Comparison of ENCODE assay signal across 21 cellular contexts in genomic region chr6:105495515-105495914, GRCh38.
A peak's percentile ranks its signal among the peaks of the same experiment; 100 is the strongest.
DNase-seq lines count a peak whose midpoint lies in the region; ATAC-seq, FAIRE-seq and TF ChIP-seq lines count a peak whose summit lies in the region.
"Had no signal": no experiment of that assay in that cellular context is flagged by ENCODE, and none has a peak within 500 bp of the region (broad histone marks: within the 10 kb centered on the region; RNA-seq: fewer than 3 reads in every experiment).

No MANE protein-coding gene starts in this region.

- H3K4me1 ChIP-seq in adrenal gland (replicated peaks in 1 of 2) = peaks cover 13 to 26% of the 10 kb centered on the region in 2 donors
- H3K4me1 ChIP-seq: colonic mucosa had no signal

- no peaks in the 10 kb centered on the region for H3K36me3 ChIP-seq in adrenal gland (replicated peaks in 1 of 2)
- H3K36me3 ChIP-seq: colonic mucosa, vagina had no signal

- H3K9me3 ChIP-seq in adrenal gland (replicated peaks in 1 of 3) = no peaks in the 10 kb centered on the region
- H3K9me3 ChIP-seq: A549, colonic mucosa, vagina had no signal

- no peak for TF ChIP-seq POLR2A in adrenal gland (IDR thresholded peaks at IDR 0.05)

- 88 to 93% (median 90%) methylated on average over 6 of the region's 6 CpGs for WGBS in adrenal gland, 4 donors

- H3K27me3 ChIP-seq in adrenal gland = no peaks in the 10 kb centered on the region
- H3K27me3 ChIP-seq: colonic mucosa, vagina had no signal

- DNase-seq in GM12865 (ENCODE audit: low read depth) (peak; percentile 70), KG1 (lab: John Stamatoyannopoulos, UW) (no peak), adrenal gland (no peak), SKM-1 treated with dmso at 0.1 percent for 144 hours (lab: John Stamatoyannopoulos, UW; ENCODE audit: unreplicated experiment) (no peak), D721Med (ENCODE audit: insufficient read length, low spot score) (no peak)
- DNase-seq: activated CD4-positive, alpha-beta T cell treated with anti-CD3 and anti-CD28 coated beads for 36 hours; activated naive CD4-positive, alpha-beta T cell; colonic mucosa; DMS53; foreskin melanocyte; left colon; NCI-H1694 treated with DMSO at 0.1 percent for 48 hours; NCI-H526; T1000 had no signal

- no peak for TF ChIP-seq CTCF in GM12865 (IDR thresholded peaks at IDR 0.05; ENCODE audit: insufficient read depth, low read depth, low read length, missing control alignments)
- TF ChIP-seq CTCF in adrenal gland (IDR thresholded peaks at IDR 0.05) = no peak
- TF ChIP-seq CTCF in D721Med (IDR thresholded peaks at IDR 0.05; ENCODE audit: insufficient read depth, missing control alignments) = no peak

- no peak for FAIRE-seq in D721Med (lab: Jason Lieb, UNC)
- FAIRE-seq: A549, H1 had no signal

- no peak overlapping the region; the same call in 1 of the 2 replicates for H3K4me3 ChIP-seq in GM12865 (ENCODE audit: low read depth, low read length)
- H3K4me3 ChIP-seq in adrenal gland = no peak overlapping the region
- H3K4me3 ChIP-seq: A549, colonic mucosa, vagina had no signal

- intact Hi-C loops in adrenal gland (cut with DNase I) = no loop called here

- no peak overlapping the region for H3K27ac ChIP-seq in adrenal gland
- H3K27ac ChIP-seq: C4-2B, colonic mucosa, vagina had no signal

- ATAC-seq in GM18909 (IDR thresholded peaks at IDR 0.05; ENCODE audit: poor library complexity, unreplicated experiment) = peak; percentile 59
- peak; percentile 55 for ATAC-seq in GM21786 (IDR thresholded peaks at IDR 0.05; ENCODE audit: unreplicated experiment)
- ATAC-seq in HG03442 (IDR thresholded peaks at IDR 0.05; ENCODE audit: unreplicated experiment) = peak; percentile 71
- ATAC-seq: A549; activated CD4-positive, alpha-beta T cell treated with anti-CD3 and anti-CD28 coated beads for 36 hours; left colon had no signal
